Comparison of ENCODE assay signal across 8 cellular contexts in genomic region chr12:19643635-19644034, GRCh38.
A peak's percentile ranks its signal among the peaks of the same experiment; 100 is the strongest.
DNase-seq lines count a peak whose midpoint lies in the region; ATAC-seq and TF ChIP-seq lines count a peak whose summit lies in the region.

No MANE protein-coding gene starts in this region.

- DNase-seq in D341Med (ENCODE audit: low spot score) (peak; percentile 48), NCI-H146 treated with DMSO at 0.1 percent for 48 hours (lab: John Stamatoyannopoulos, UW; ENCODE audit: unreplicated experiment) (peak; percentile 12), dermis blood vessel endothelial cell (peak; percentile 86), mucosa of descending colon (peak in 1 of 3 donors; percentile 39)
- no peak for DNase-seq in stimulated activated CD4-positive, alpha-beta T cell treated with anti-CD3 and anti-CD28 coated beads, Interleukin-2, amount 100 ng/mL, for 24 hours
- DNase-seq in activated CD8-positive, alpha-beta memory T cell treated with anti-CD3 and anti-CD28 coated beads for 24 hours: no peak
- DNase-seq in activated CD4-positive, alpha-beta T cell treated with anti-CD3 and anti-CD28 coated beads, Interleukin-2, amount 50 U/mL, for 1 hour: no peak

- intact Hi-C loops in mucosa of descending colon (cut with DNase I, micrococcal nuclease): no loop called here

- no peak overlapping the region for H3K4me3 ChIP-seq in mucosa of descending colon

- TF ChIP-seq CTCF in mucosa of descending colon (IDR thresholded peaks at IDR 0.05): peak; percentile 15

- H3K4me1 ChIP-seq in mucosa of descending colon (ENCODE audit: low read depth): no peaks in the 10 kb centered on the region

- no peaks in the 10 kb centered on the region for H3K9me3 ChIP-seq in mucosa of descending colon

- H3K36me3 ChIP-seq in mucosa of descending colon (ENCODE audit: low read depth): no peaks in the 10 kb centered on the region

- peak; percentile 38 for ATAC-seq in mucosa of descending colon
- no peak for ATAC-seq in GM21367 (IDR thresholded peaks at IDR 0.05; ENCODE audit: unreplicated experiment)

Comparison
In these comparisons a context has a peak if more than half of its experiments do, and no peak if none do; other contexts are left out.
1. DNase-seq: peak in D341Med (single experiment), NCI-H146 treated with DMSO at 0.1 percent for 48 hours (single experiment) and dermis blood vessel endothelial cell (single experiment); none in stimulated activated CD4-positive, alpha-beta T cell treated with anti-CD3 and anti-CD28 coated beads, Interleukin-2, amount 100 ng/mL, for 24 hours (0 of 2), activated CD8-positive, alpha-beta memory T cell treated with anti-CD3 and anti-CD28 coated beads for 24 hours (single experiment) and activated CD4-positive, alpha-beta T cell treated with anti-CD3 and anti-CD28 coated beads, Interleukin-2, amount 50 U/mL, for 1 hour (single experiment).